Comparison of ENCODE assay signal across 26 cellular contexts in the genomic region with DNA sequence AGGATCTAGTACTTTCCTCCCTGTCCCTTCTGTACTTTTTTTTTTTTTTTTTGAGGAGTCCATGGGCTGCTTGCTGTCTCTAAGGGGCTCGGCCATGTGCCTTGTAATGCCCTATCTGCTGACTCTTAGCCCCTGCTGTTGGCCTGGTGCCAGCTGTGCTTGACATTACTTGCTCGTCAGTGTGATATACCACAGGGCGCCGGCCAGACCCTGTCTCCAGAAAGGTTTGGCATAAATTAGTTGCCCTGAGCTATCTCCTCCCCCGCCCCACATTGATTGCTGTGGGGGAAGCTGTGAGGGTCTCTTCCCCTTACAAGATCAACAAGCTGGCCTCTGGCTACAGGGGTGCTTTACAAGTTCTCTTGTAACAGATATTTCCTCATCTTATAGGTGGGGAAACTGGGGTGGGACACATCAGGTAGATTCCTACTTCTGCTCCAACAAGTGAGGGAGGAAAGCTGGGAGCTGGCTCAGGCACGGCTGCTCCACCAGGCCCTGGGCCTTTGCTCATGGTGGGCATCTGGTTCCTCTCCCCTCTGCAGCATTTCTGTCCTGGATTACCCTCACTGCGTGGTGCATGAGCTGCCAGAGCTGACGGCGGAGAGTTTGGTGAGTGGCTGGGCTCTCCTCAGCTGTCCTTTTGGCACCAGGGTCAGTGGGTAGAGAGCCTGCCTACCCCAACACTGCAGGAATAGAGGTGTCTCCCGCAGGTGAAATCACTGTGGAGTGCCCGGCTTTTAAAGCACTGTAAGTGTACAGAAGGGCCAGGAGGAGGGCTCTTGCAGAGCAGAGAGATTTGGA. TPM values are rescaled to one million over a fixed set of nuclear protein-coding genes. Genes with fewer than 3 reads are reported as not detected.
DNase-seq lines count a peak whose midpoint lies in the region; ATAC-seq and TF ChIP-seq lines count a peak whose summit lies in the region.
"Had no signal": no experiment of that assay in that cellular context is flagged by ENCODE, and none has a peak within 500 bp of the region (broad histone marks: within the 10 kb centered on the region; RNA-seq: fewer than 3 reads in every experiment).

No MANE protein-coding gene starts in this region.

- H3K27ac ChIP-seq in SK-N-SH (ENCODE audit: low read depth in 2 of 2, low read length in 1 of 2) (peak overlapping the region; percentile 12 to 91; a peak in 3 of 4 replicates), Peyer's patch (peak overlapping the region in 3 of 4 donors; percentile 3 to 82 (median 54)), left ventricle myocardium inferior (replicated peaks) (peak overlapping the region; percentile 69), testis (peak overlapping the region; percentile 14 to 48)
- H3K27ac ChIP-seq: BLaER1 treated with 17β-estradiol and CSF1 and Interleukin-3, amounts not matched to agents 10 nM and 100 nM; KMS-11; PC-9; SJSA1 had no signal

- no peaks in the 10 kb centered on the region for H3K27me3 ChIP-seq in SK-N-SH (ENCODE audit: insufficient read depth)
- H3K27me3 ChIP-seq in Peyer's patch: no peaks in the 10 kb centered on the region
- H3K27me3 ChIP-seq in left ventricle myocardium inferior (ENCODE audit: low read depth): no peaks in the 10 kb centered on the region
- H3K27me3 ChIP-seq in testis: no peaks in the 10 kb centered on the region
- H3K27me3 ChIP-seq: BLaER1 treated with 17β-estradiol and CSF1 and Interleukin-3, amounts not matched to agents 10 nM and 100 nM; SJSA1 had no signal

- H3K4me2 ChIP-seq in SK-N-SH: no peak overlapping the region
- H3K4me2 ChIP-seq: BLaER1 treated with 17β-estradiol and CSF1 and Interleukin-3, amounts not matched to agents 10 nM and 100 nM; KMS-11; PC-9 had no signal

- CTCF ChIA-PET in SK-N-SH (lab: Yijun Ruan, JAX): interaction anchor here (0.6 to 42.0 kb wide), 18 partner anchors 9 to 289 kb away, joined by 3 to 1768 read pairs (median 6); partner anchors contain the start of genes AHCYL1, RBM15, STRIP1 and UBL4B

- no peak for TF ChIP-seq POLR2A in Peyer's patch (IDR thresholded peaks at IDR 0.05)
- no peak for TF ChIP-seq POLR2A in testis (IDR thresholded peaks at IDR 0.05)

- H3K79me2 ChIP-seq in SK-N-SH (ENCODE audit: insufficient read depth): no peaks in the 10 kb centered on the region

- H3K4me1 ChIP-seq in SK-N-SH (ENCODE audit: control insufficient read depth in 1 of 2, insufficient read depth in 2 of 2, low read depth in 1 of 2, low read length in 1 of 2) (peaks cover 22 to 49% of the 10 kb centered on the region in 2 experiments; a peak in 3 of 4 replicates), Peyer's patch (peaks cover 0 to 32% (median 3%) of the 10 kb centered on the region in 4 donors), left ventricle myocardium inferior (peaks cover 45% of the 10 kb centered on the region), testis (peaks cover 25% of the 10 kb centered on the region)
- H3K4me1 ChIP-seq: HAP-1, SJSA1 had no signal

- H3K36me3 ChIP-seq in SK-N-SH (replicated peaks in 1 of 2; ENCODE audit: control insufficient read depth in 1 of 2, insufficient read depth in 2 of 2, low read length in 1 of 2) (peaks cover 64 to 91% of the 10 kb centered on the region in 2 experiments), Peyer's patch (peaks cover 0 to 98% (median 0%) of the 10 kb centered on the region in 3 donors), left ventricle myocardium inferior (peaks cover 100% of the 10 kb centered on the region), testis (ENCODE audit: low read depth, missing control alignments) (no peaks in the 10 kb centered on the region)

- 67% methylated on average over 11 of the region's 11 CpGs for WGBS in SK-N-SH (ENCODE audit: low lambda C conversion rate)
- 67 to 74% methylated on average over 11 of the region's 11 CpGs for WGBS in testis, 2 donors

- no peaks in the 10 kb centered on the region for H3K9me3 ChIP-seq in SK-N-SH
- no peaks in the 10 kb centered on the region for H3K9me3 ChIP-seq in Peyer's patch
- no peaks in the 10 kb centered on the region for H3K9me3 ChIP-seq in left ventricle myocardium inferior (replicated peaks)
- H3K9me3 ChIP-seq in testis: no peaks in the 10 kb centered on the region
- H3K9me3 ChIP-seq: BLaER1 treated with 17β-estradiol and CSF1 and Interleukin-3, amounts not matched to agents 10 nM and 100 nM; HAP-1; SJSA1 had no signal

- TF ChIP-seq CTCF in SK-N-SH (IDR thresholded peaks at IDR 0.05): no peak
- no peak for TF ChIP-seq CTCF in Peyer's patch (IDR thresholded peaks at IDR 0.05)
- no peak for TF ChIP-seq CTCF in left ventricle myocardium inferior (IDR thresholded peaks at IDR 0.05; ENCODE audit: borderline replicate concordance)
- TF ChIP-seq CTCF in testis (IDR thresholded peaks at IDR 0.05): no peak

- 0 out of 4 replicates have a peak, but pooled peaks of 1 of the 2 experiments have one; percentile 52 for TF ChIP-seq EP300 in SK-N-SH (IDR thresholded peaks at IDR 0.05; ENCODE audit: borderline replicate concordance in 1 of 2, low read depth in 1 of 2, low read length in 1 of 2)

- H4K20me1 ChIP-seq in SK-N-SH (ENCODE audit: insufficient read depth): no peaks in the 10 kb centered on the region

- ATAC-seq in SK-N-SH treated with all-trans-retinoic acid at 6 μM for 48 hours (no peak; the same call in 2 of the 3 replicates), HG03108 (IDR thresholded peaks at IDR 0.05; ENCODE audit: unreplicated experiment) (no peak)
- ATAC-seq: stimulated activated naive CD8-positive, alpha-beta T cell treated with anti-CD3 and anti-CD28 coated beads, Interleukin-15, Interleukin-2, amounts not matched to agents 100 U/mL and 50 U/mL, for 24 hours; T-helper 17 cell had no signal

- peaks cover 13% of the 10 kb centered on the region for H3F3A ChIP-seq in SK-N-SH (replicated peaks; ENCODE audit: insufficient read depth)

- POLR2A ChIA-PET in SK-N-SH (lab: Yijun Ruan, JAX): interaction anchor here (0.7 to 2.2 kb wide), 9 partner anchors 8 to 57 kb away, joined by 3 to 16 read pairs (median 4); partner anchors contain the start of gene STRIP1

- H3K4me3 ChIP-seq in SK-N-SH (ENCODE audit: low read depth in 2 of 2, low read length in 1 of 2) (no peak overlapping the region), Peyer's patch (no peak overlapping the region), left ventricle myocardium inferior (no peak overlapping the region), testis (no peak overlapping the region)
- H3K4me3 ChIP-seq: BLaER1 treated with 17β-estradiol and CSF1 and Interleukin-3, amounts not matched to agents 10 nM and 100 nM; HAP-1; PC-9; SJSA1 had no signal

- no peaks in the 10 kb centered on the region for H3K9me2 ChIP-seq in SK-N-SH

- peak; percentile 81 for DNase-seq in SK-N-SH
- DNase-seq in Peyer's patch: no peak
- no peak for DNase-seq in left ventricle myocardium inferior
- DNase-seq in testis: no peak
- no peak for DNase-seq in NCI-H1694 treated with DMSO at 0.1 percent for 48 hours (lab: John Stamatoyannopoulos, UW)
- no peak for DNase-seq in kidney tubule cell (ENCODE audit: low spot score)
- DNase-seq: activated CD4-positive, alpha-beta T cell treated with anti-CD3 and anti-CD28 coated beads for 48 hours; activated T-cell treated with anti-CD3 and anti-CD28 coated beads, Interleukin-2, amount 50 U/mL, for 72 hours; Calu3; MV-4-11; NCI-H187 treated with DMSO at 0.1 percent for 48 hours; NCI-H226; NCI-H774; stimulated activated CD4-positive, alpha-beta T cell treated with anti-CD3 and anti-CD28 coated beads, Interleukin-12 subunit alpha, Interleukin-12 subunit beta, amount 100 ng/mL, for 4 hours; stimulated activated CD4-positive, alpha-beta T cell treated with anti-CD3 and anti-CD28 coated beads, Interleukin-4, amount 100 ng/mL, for 4 hours; stimulated activated naive CD8-positive, alpha-beta T cell treated with anti-CD3 and anti-CD28 coated beads, Interleukin-15, Interleukin-2, amounts not matched to agents 100 U/mL and 50 U/mL, for 24 hours; T-helper 17 cell; trophoblast cell had no signal

- no peak for TF ChIP-seq RAD21 in SK-N-SH (IDR thresholded peaks at IDR 0.05; ENCODE audit: low read length)

- intact Hi-C loops in left ventricle myocardium inferior (cut with micrococcal nuclease) (no loop called here), testis (cut with DNase I; ENCODE audit: low total_unique reads) (loop anchor here (5.0 kb wide), 1 partner anchor 57 kb away; no protein-coding TSS in a partner anchor)

- no peak overlapping the region for H3K9ac ChIP-seq in SK-N-SH
- H3K9ac ChIP-seq: KMS-11 had no signal

- no peak overlapping the region for H2AFZ ChIP-seq in SK-N-SH (ENCODE audit: low read depth)
- H2AFZ ChIP-seq: PC-9 had no signal

TF ChIP-seq in SK-N-SH, 30 proteins besides CTCF, POLR2A, EP300 and RAD21 (continues in another document):
- TF ChIP-seq JUND (IDR thresholded peaks at IDR 0.05) (no peak), ELF1 (IDR thresholded peaks at IDR 0.05) (no peak), FOXM1 (IDR thresholded peaks at IDR 0.05; ENCODE audit: low read depth) (no peak), CHD2 (IDR thresholded peaks at IDR 0.05; ENCODE audit: low read length, partially characterized antibody) (no peak)

TF ChIP-seq in SK-N-SH treated with all-trans-retinoic acid at 6 μM for 48 hours, 23 proteins besides CTCF, POLR2A, EP300 and RAD21 (continues in another document):
- TF ChIP-seq ZFP30 (CRISPR knock-in tag; IDR thresholded peaks at IDR 0.05): no peak
- TF ChIP-seq ZNF565 (CRISPR knock-in tag; conservative IDR thresholded peaks at IDR 0.05; ENCODE audit: low read depth): no peak
- no peak for TF ChIP-seq ZNF8 (CRISPR knock-in tag; IDR thresholded peaks at IDR 0.05)
- no peak for TF ChIP-seq SNAI2 (CRISPR knock-in tag; IDR thresholded peaks at IDR 0.05)
- no peak for TF ChIP-seq BACH2 (CRISPR knock-in tag; IDR thresholded peaks at IDR 0.05; ENCODE audit: borderline replicate concordance)
- TF ChIP-seq TOX (CRISPR knock-in tag; IDR thresholded peaks at IDR 0.05; ENCODE audit: borderline replicate concordance): no peak
- TF ChIP-seq ISL1 (CRISPR knock-in tag; IDR thresholded peaks at IDR 0.05): no peak
- TF ChIP-seq CSDC2 (CRISPR knock-in tag; IDR thresholded peaks at IDR 0.05): no peak
- no peak for TF ChIP-seq ARNTL (CRISPR knock-in tag; IDR thresholded peaks at IDR 0.05; ENCODE audit: borderline replicate concordance, low read depth)

RNA-seq across cellular contexts. Expression of gene STRIP1, which starts 15.6 kb away (rescaled TPM):
- polyA plus RNA-seq in SK-N-SH (2012; rRNA removed) (34.6 and 46.3 TPM in 2 replicates), testis (ENCODE audit: insufficient read depth, low read depth, low replicate concordance) (49.9 TPM)
- 19.4 and 26.7 TPM in 2 replicates for polyA plus RNA-seq in SK-N-SH (2012; cell fraction: cytosol; rRNA removed)
- polyA plus RNA-seq in SK-N-SH (2012; cell fraction: nucleus; rRNA removed): 103 and 120 TPM in 2 replicates
- total RNA-seq in Peyer's patch (100 to 1,000 TPM in 2 of 4 donors, 10 to 100 TPM in 2; 25.6 to 117 (median 95.1) TPM), left ventricle myocardium inferior (18.1 TPM), testis (100 to 1,000 TPM in 1 of 2 donors, 10 to 100 TPM in 1; 85.8 to 103 TPM)

RNA-seq across cellular contexts. Expression of gene ALX3, which starts 20.5 kb away (rescaled TPM):
- polyA plus RNA-seq in SK-N-SH (2012; rRNA removed) (not detected in 2 replicates), testis (ENCODE audit: insufficient read depth, low read depth, low replicate concordance) (0.49 TPM)
- polyA plus RNA-seq in SK-N-SH (2012; cell fraction: cytosol; rRNA removed): not detected in 2 replicates
- polyA plus RNA-seq in SK-N-SH (2012; cell fraction: nucleus; rRNA removed): not detected in 2 replicates
- total RNA-seq in Peyer's patch (not detected), left ventricle myocardium inferior (not detected), testis (under 1 TPM; 0.31 to 0.79 TPM)
- total RNA-seq: activated T-cell treated with anti-CD3 and anti-CD28 coated beads, Interleukin-2, amount 50 U/mL, for 72 hours; Calu3; PC-9; SJSA1; T-helper 17 cell had no signal
- polyA plus RNA-seq: keratinocyte had no signal
